33 cellular contexts compared by ENCODE assay signal in genomic region chr1:33288976-33289857, GRCh38. TPM values are rescaled to one million over a fixed set of nuclear protein-coding genes. Genes with fewer than 3 reads are reported as not detected.
DNase-seq lines count a peak whose midpoint lies in the region; ATAC-seq and TF ChIP-seq lines count a peak whose summit lies in the region.
"Had no signal": no experiment of that assay in that cellular context is flagged by ENCODE, and none has a peak within 500 bp of the region (broad histone marks: within the 10 kb centered on the region; RNA-seq: fewer than 3 reads in every experiment).

No MANE protein-coding gene starts in this region.

- H3K36me3 ChIP-seq in right atrium auricular region (peaks cover 29% of the 10 kb centered on the region), heart right ventricle (peaks cover 0 to 58% (median 0%) of the 10 kb centered on the region in 9 donors), osteoblast (ENCODE audit: insufficient read depth, low read length) (peaks cover 28% of the 10 kb centered on the region), vagina (peaks cover 0 to 9% of the 10 kb centered on the region in 2 donors)

- H2AFZ ChIP-seq in osteoblast (ENCODE audit: low read length), result no peak overlapping the region

- intact Hi-C loops in Right ventricle myocardium inferior (cut with DNase I), result no loop called here
- intact Hi-C loops in heart right ventricle (cut with DNase I), result no loop called here
- intact Hi-C loops in vagina (cut with DNase I), result loop anchor here (10.0 kb wide), 1 partner anchor 176 kb away; no protein-coding TSS in a partner anchor

- peaks cover 20% of the 10 kb centered on the region for H4K20me1 ChIP-seq in osteoblast (ENCODE audit: insufficient read depth, low read length)

- TF ChIP-seq CTCF in right atrium auricular region (IDR thresholded peaks at IDR 0.05) (no peak), heart right ventricle (IDR thresholded peaks at IDR 0.05) (no peak), osteoblast (IDR thresholded peaks at IDR 0.05; ENCODE audit: extremely low read depth, low read depth, low read length) (no peak), vagina (IDR thresholded peaks at IDR 0.05) (no peak)

- DNase-seq in Right ventricle myocardium inferior (ENCODE audit: missing footprints) (no peak), right atrium auricular region (ENCODE audit: low spot score) (no peak), heart right ventricle (no peak), osteoblast (ENCODE audit: insufficient read length, low spot score, missing footprints) (peak; percentile 8), vagina (ENCODE audit: extremely low spot score in 2 of 2) (no peak), H4 (ENCODE audit: low spot score) (no peak), D341Med (ENCODE audit: low spot score) (no peak)
- DNase-seq: activated CD4-positive, CD25-positive, alpha-beta regulatory T cell treated with anti-CD3 and anti-CD28 coated beads, Interleukin-2, amount 50 U/mL, for 72 hours; activated CD8-positive, alpha-beta T cell treated with anti-CD3 and anti-CD28 coated beads, Interleukin-2, amount 10 ng/mL, durations not matched to agents 7 days and 5 days; activated naive CD4-positive, alpha-beta T cell treated with Interleukin-2 at 50 U/mL for 16 hours; activated T-cell treated with anti-CD3 and anti-CD28 coated beads, Interleukin-2, amount 50 U/mL, for 1 hour; AML-193; amygdala; DND-41; effector memory CD4-positive, alpha-beta T cell; HFFc6; MV-4-11; naive B cell; NCI-H1694 treated with DMSO at 0.1 percent for 48 hours; NCI-H226; OCI-M1; SIG-M5; stimulated activated CD4-positive, alpha-beta T cell treated with anti-CD3 and anti-CD28 coated beads, Interleukin-2, amount 100 ng/mL, for 48 hours; stimulated activated naive CD4-positive, alpha-beta T cell treated with Interleukin-2 at 50 U/mL for 16 hours had no signal

- peaks cover 2% of the 10 kb centered on the region for H3K79me2 ChIP-seq in osteoblast (ENCODE audit: insufficient read depth, low read length)

- WGBS in heart right ventricle, 2 donors, result 81 to 83% methylated on average over 16 of the region's 16 CpGs

- H3K4me3 ChIP-seq in right atrium auricular region (no peak overlapping the region), heart right ventricle (no peak overlapping the region), osteoblast (ENCODE audit: insufficient read depth, low read length) (no peak overlapping the region), vagina (no peak overlapping the region)
- H3K4me3 ChIP-seq: esophagus muscularis mucosa, smooth muscle cell had no signal

- H3K9me3 ChIP-seq in right atrium auricular region (no peaks in the 10 kb centered on the region), heart right ventricle (no peaks in the 10 kb centered on the region), osteoblast (ENCODE audit: low read depth, low read length) (no peaks in the 10 kb centered on the region), vagina (no peaks in the 10 kb centered on the region)
- H3K9me3 ChIP-seq: esophagus muscularis mucosa had no signal

- no peak for TF ChIP-seq POLR2A in vagina (IDR thresholded peaks at IDR 0.05)

- H3K27me3 ChIP-seq in right atrium auricular region (no peaks in the 10 kb centered on the region), heart right ventricle (no peaks in the 10 kb centered on the region), osteoblast (ENCODE audit: insufficient read depth, low read length) (no peaks in the 10 kb centered on the region), vagina (no peaks in the 10 kb centered on the region)
- H3K27me3 ChIP-seq: esophagus muscularis mucosa had no signal

- peaks cover 0 to 26% of the 10 kb centered on the region in 2 donors for H3K4me1 ChIP-seq in right atrium auricular region
- H3K4me1 ChIP-seq in heart right ventricle, result peaks cover 0 to 47% (median 16%) of the 10 kb centered on the region in 9 donors
- no peaks in the 10 kb centered on the region for H3K4me1 ChIP-seq in osteoblast (ENCODE audit: insufficient read depth, low read length)
- H3K4me1 ChIP-seq in vagina, result peaks cover 28% of the 10 kb centered on the region

- H3K27ac ChIP-seq in right atrium auricular region (peak overlapping the region in 1 of 2 donors; percentile 0), heart right ventricle (peak overlapping the region in 5 of 10 donors; percentile 0 to 52 (median 33)), osteoblast (ENCODE audit: low read depth, low read length) (no peak overlapping the region), vagina (peak overlapping the region; percentile 4)

- ATAC-seq in Right ventricle myocardium inferior (peak; percentile 35), heart right ventricle (peak in 6 of 8 donors; percentile 53 to 69 (median 62)), GM19467 (IDR thresholded peaks at IDR 0.05; ENCODE audit: unreplicated experiment) (no peak)
- ATAC-seq: activated CD8-positive, alpha-beta T cell treated with anti-CD3 and anti-CD28 coated beads, Interleukin-2, amount 10 ng/mL, durations not matched to agents 7 days and 5 days had no signal

- no peak overlapping the region for H3K4me2 ChIP-seq in osteoblast (ENCODE audit: insufficient read depth, low read length)
- H3K4me2 ChIP-seq: smooth muscle cell had no signal

RNA-seq across cellular contexts. Expression of gene A3GALT2, which starts 31.7 kb away (rescaled TPM):
- total RNA-seq in Right ventricle myocardium inferior, result not detected
- total RNA-seq in right atrium auricular region, result not detected
- under 1 TPM in 1 of 10 donors, not detected in 9; 0.25 TPM for total RNA-seq in heart right ventricle
- polyA plus RNA-seq in heart right ventricle, result not detected
- total RNA-seq in osteoblast, result under 0.01 TPM in 1 of 2 replicates, not detected in the other
- total RNA-seq in vagina, result not detected
- not detected in 2 replicates for total RNA-seq in H4 (2014; rRNA removed; shearing (Covaris generic))
- total RNA-seq: A172; activated CD8-positive, alpha-beta T cell treated with anti-CD3 and anti-CD28 coated beads, Interleukin-2, amount 10 ng/mL, durations not matched to agents 7 days and 5 days; cerebellum; esophagus muscularis mucosa; frontal cortex; HFFc6; HT1080; kidney epithelial cell; smooth muscle cell had no signal
- polyA plus RNA-seq: smooth muscle cell, thymus had no signal

RNA-seq across cellular contexts. Expression of gene ZNF362, which starts 32.9 kb away (rescaled TPM):
- total RNA-seq in Right ventricle myocardium inferior, result 30.3 TPM
- 10 to 100 TPM; 23.5 to 50.5 TPM for total RNA-seq in right atrium auricular region
- total RNA-seq in heart right ventricle, result 10 to 100 TPM; 28.5 to 39.2 (median 32.3) TPM
- polyA plus RNA-seq in heart right ventricle, result 10 to 100 TPM in 1 of 2 donors, 1 to 10 TPM in 1; 9.1 to 25.9 TPM
- 13.4 and 18.9 TPM in 2 replicates for total RNA-seq in osteoblast
- 24.6 TPM for total RNA-seq in vagina
- total RNA-seq in H4 (2014; rRNA removed; shearing (Covaris generic)), result 3.6 and 5.0 TPM in 2 replicates
